Comparison of ENCODE assay signal across 8 cellular contexts in genomic region chr11:64803163-64803845, GRCh38. TPM values are rescaled to one million over a fixed set of nuclear protein-coding genes. Genes with fewer than 3 reads are reported as not detected.
DNase-seq lines count a peak whose midpoint lies in the region; TF ChIP-seq lines count a peak whose summit lies in the region.

MAP4K2 (minus strand) TSS chr11:64803214; CDS start chr11:64803149, 65 bp downstream.

- peaks cover 8% of the 10 kb centered on the region for H3K23me2 ChIP-seq in H9 (ENCODE audit: insufficient read length, low read depth, low read length, poor library complexity, severe bottlenecking)

- H3K79me1 ChIP-seq in H9 (ENCODE audit: insufficient read depth, low read depth, low read length, poor library complexity, severe bottlenecking) = no peaks in the 10 kb centered on the region

- no peak within 1 kb of the TSS for H3K23ac ChIP-seq in H9 (ENCODE audit: insufficient read length, low read depth, low read length)

- no peaks in the 10 kb centered on the region for H3K9me2 ChIP-seq in DOHH2 (replicated peaks; ENCODE audit: control insufficient read depth, low read length)

- no peak within 1 kb of the TSS for H2BK5ac ChIP-seq in H9 (ENCODE audit: insufficient read length, low read length)

- H3K79me2 ChIP-seq in DOHH2 (ENCODE audit: control insufficient read depth, low read length) (peaks cover 27% of the 10 kb centered on the region), H9 (ENCODE audit: insufficient read depth, low read length) (no peaks in the 10 kb centered on the region)

- TF ChIP-seq CTCF in DOHH2 (IDR thresholded peaks at IDR 0.05; ENCODE audit: low read depth, low read length, poor library complexity, severe bottlenecking) (peak; percentile 28), H9 (conservative IDR thresholded peaks at IDR 0.05) (peak; percentile 42; the same call in 2 of the 3 replicates), transverse colon (IDR thresholded peaks at IDR 0.05) (peak in 3 of 5 experiments; percentile 12 to 30 (median 18))

- peak; percentile 21 for TF ChIP-seq POLR2A in transverse colon (IDR thresholded peaks at IDR 0.05)

- no peak within 1 kb of the TSS for H3K14ac ChIP-seq in H9 (ENCODE audit: insufficient read depth, low read length)

- H4K5ac ChIP-seq in H9 (ENCODE audit: insufficient read length, low read depth, low read length) = no peak within 1 kb of the TSS

- no peak within 1 kb of the TSS for H2BK15ac ChIP-seq in H9 (ENCODE audit: low read depth, low read length)

- no peak within 1 kb of the TSS for H3T11ph ChIP-seq in H9 (ENCODE audit: low read length)

- no peaks in the 10 kb centered on the region for H3K27me3 Mint-ChIP-seq in H9 (ENCODE audit: low read depth)

- in situ Hi-C loops in transverse colon (cut with MboI; ENCODE audit: low pct_ligation_motif_present in 1 of 4, low pct_unique_long_range_greater_than_20kb in 1 of 4, low sequenced_read_pairs in 3 of 4) = no loop called here

- H2BK120ac ChIP-seq in H9 (ENCODE audit: low read depth, low read length, poor library complexity, severe bottlenecking) = no peak within 1 kb of the TSS

- H4K91ac ChIP-seq in H9 (ENCODE audit: insufficient read length, low read depth, low read length) = no peak within 1 kb of the TSS

- H3K9me3 ChIP-seq in DOHH2 (ENCODE audit: control insufficient read depth, insufficient read depth, low read length) (no peaks in the 10 kb centered on the region), H9 (ENCODE audit: control insufficient read depth, low read depth, low read length) (no peaks in the 10 kb centered on the region), transverse colon (no peaks in the 10 kb centered on the region)

- H3K18ac ChIP-seq in H9 (ENCODE audit: insufficient read length, low read depth, low read length) = peak within 1 kb of the TSS; percentile 32

- no peak for TF ChIP-seq EP300 in transverse colon (IDR thresholded peaks at IDR 0.05; ENCODE audit: low read depth)

- no peak within 1 kb of the TSS for H3K56ac ChIP-seq in H9 (ENCODE audit: insufficient read length, low read depth, low read length)

- H3K27me3 ChIP-seq in DOHH2 (ENCODE audit: control insufficient read depth, low read length) (no peaks in the 10 kb centered on the region), H9 (ENCODE audit: insufficient read depth, low read length) (no peaks in the 10 kb centered on the region), transverse colon (no peaks in the 10 kb centered on the region)

- peak within 1 kb of the TSS; percentile 91 to 99 (median 93) for H3K27ac Mint-ChIP-seq in H9

- peak within 1 kb of the TSS; percentile 8 for H3K9ac ChIP-seq in H9 (ENCODE audit: extremely low read depth, insufficient read length, low read length)

- H3K4me1 ChIP-seq in DOHH2 (ENCODE audit: control insufficient read depth, low read length) = peaks cover 49% of the 10 kb centered on the region
- no peaks in the 10 kb centered on the region for H3K4me1 ChIP-seq in H9 (ENCODE audit: insufficient read depth, low read length)
- peaks cover 10 to 29% (median 20%) of the 10 kb centered on the region in 4 donors for H3K4me1 ChIP-seq in transverse colon

- no CpG with 5 or more reads among the region's 57 CpGs for WGBS in H9 (ENCODE audit: extremely low coverage, insufficient read length, low lambda C conversion rate)
- WGBS in adipose tissue, 3 donors = 0 to 1% (median 0%) methylated on average over 18 to 57 of the region's 57 CpGs
- WGBS in transverse colon (ENCODE audit: low coverage in 1 of 2), 2 donors = 0% methylated on average over 1 to 39 of the region's 57 CpGs

- H3K36me3 ChIP-seq in DOHH2 (ENCODE audit: control insufficient read depth, low read length) (peaks cover 87% of the 10 kb centered on the region), transverse colon (no peaks in the 10 kb centered on the region)

- peaks cover 6 to 41% (median 31%) of the 10 kb centered on the region in 3 experiments; a peak in 6 of 7 replicates for H3K36me3 Mint-ChIP-seq in H9 (ENCODE audit: insufficient read depth in 1 of 3, low read depth in 3 of 3)

- H4K20me1 ChIP-seq in DOHH2 (ENCODE audit: control insufficient read depth, insufficient read depth, low read depth, low read length) (no peaks in the 10 kb centered on the region), H9 (ENCODE audit: control insufficient read depth, insufficient read depth, insufficient read length) (no peaks in the 10 kb centered on the region)

- intact Hi-C loops in cardiac septum (cut with DNase I) = no loop called here
- intact Hi-C loops in transverse colon (cut with DNase I; ENCODE audit: low total_unique reads) = no loop called here

- H3K4ac ChIP-seq in H9 (ENCODE audit: low read depth, low read length) = no peak within 1 kb of the TSS

- no peaks in the 10 kb centered on the region for H3K9me3 Mint-ChIP-seq in H9

- H3K4me2 ChIP-seq in DOHH2 (ENCODE audit: low read length) (peak within 1 kb of the TSS; percentile 96), H9 (ENCODE audit: insufficient read depth, insufficient read length, low read length) (peak within 1 kb of the TSS; percentile 71)

- H4K8ac ChIP-seq in H9 (replicated peaks; ENCODE audit: insufficient read length, low read depth, low read length) = no peak within 1 kb of the TSS

- H3K4me3 ChIP-seq in DOHH2 (ENCODE audit: low read length) (peak within 1 kb of the TSS; percentile 99), transverse colon (peak within 1 kb of the TSS; percentile 53 to 87 (median 62))

- H2BK12ac ChIP-seq in H9 (ENCODE audit: insufficient read length, low read depth, low read length) = no peak within 1 kb of the TSS

- peaks cover 11 to 14% of the 10 kb centered on the region in 2 experiments for H3K4me1 Mint-ChIP-seq in H9

- H2AK5ac ChIP-seq in H9 (ENCODE audit: insufficient read length, low read length) = no peak within 1 kb of the TSS

- H2AFZ ChIP-seq in H9 (ENCODE audit: low read length) = no peak within 1 kb of the TSS

- no peak within 1 kb of the TSS for H2BK20ac ChIP-seq in H9 (ENCODE audit: low read depth, low read length, poor library complexity, severe bottlenecking)

- DNase-seq in H9 (peak; percentile 90), NCI-H1105 (lab: John Stamatoyannopoulos, UW) (peak; percentile 75), T-helper 1 cell (peak; percentile 78 to 93 (median 84)), cardiac septum (ENCODE audit: low spot score) (peak; percentile 95), pons (ENCODE audit: low spot score) (peak; percentile 82), transverse colon (peak; percentile 93)

- H3K4me3 Mint-ChIP-seq in H9 = peak within 1 kb of the TSS; percentile 83 to 90

- H3K27ac ChIP-seq in DOHH2 (ENCODE audit: low read depth, low read length) (peak within 1 kb of the TSS; percentile 86), H9 (ENCODE audit: insufficient read length, low read depth, low read length) (no peak within 1 kb of the TSS), adipose tissue (ENCODE audit: low read depth, low read length) (no peak within 1 kb of the TSS), transverse colon (peak within 1 kb of the TSS; percentile 87 to 93 (median 90))

- peaks cover 19% of the 10 kb centered on the region for H3F3A ChIP-seq in DOHH2 (ENCODE audit: control insufficient read depth, insufficient read depth)

RNA-seq across cellular contexts. Expression of gene MAP4K2, which starts in this region (rescaled TPM):
- total RNA-seq in H9 (2021) (21.6 and 24.7 TPM in 2 replicates), cardiac septum (6.7 TPM), transverse colon (100 to 1,000 TPM in 2 of 4 donors, 10 to 100 TPM in 2; 10.1 to 369 (median 90.9) TPM)
- polyA plus RNA-seq in adipose tissue = 10 to 100 TPM in 2 of 3 donors, 1 to 10 TPM in 1; 6.4 to 23.2 (median 15.4) TPM

Comparison
In these comparisons a context has a peak if more than half of its experiments do, and no peak if none do; other contexts are left out.
1. H3K27ac ChIP-seq: peak in DOHH2 (single experiment) and transverse colon (4 of 4); none in H9 (single experiment) and adipose tissue (single experiment).
2. Peak in every context shown above with its lines, with median percentiles within 50 percentile points of each other: CTCF ChIP-seq and DNase-seq.